In the genomic region with DNA sequence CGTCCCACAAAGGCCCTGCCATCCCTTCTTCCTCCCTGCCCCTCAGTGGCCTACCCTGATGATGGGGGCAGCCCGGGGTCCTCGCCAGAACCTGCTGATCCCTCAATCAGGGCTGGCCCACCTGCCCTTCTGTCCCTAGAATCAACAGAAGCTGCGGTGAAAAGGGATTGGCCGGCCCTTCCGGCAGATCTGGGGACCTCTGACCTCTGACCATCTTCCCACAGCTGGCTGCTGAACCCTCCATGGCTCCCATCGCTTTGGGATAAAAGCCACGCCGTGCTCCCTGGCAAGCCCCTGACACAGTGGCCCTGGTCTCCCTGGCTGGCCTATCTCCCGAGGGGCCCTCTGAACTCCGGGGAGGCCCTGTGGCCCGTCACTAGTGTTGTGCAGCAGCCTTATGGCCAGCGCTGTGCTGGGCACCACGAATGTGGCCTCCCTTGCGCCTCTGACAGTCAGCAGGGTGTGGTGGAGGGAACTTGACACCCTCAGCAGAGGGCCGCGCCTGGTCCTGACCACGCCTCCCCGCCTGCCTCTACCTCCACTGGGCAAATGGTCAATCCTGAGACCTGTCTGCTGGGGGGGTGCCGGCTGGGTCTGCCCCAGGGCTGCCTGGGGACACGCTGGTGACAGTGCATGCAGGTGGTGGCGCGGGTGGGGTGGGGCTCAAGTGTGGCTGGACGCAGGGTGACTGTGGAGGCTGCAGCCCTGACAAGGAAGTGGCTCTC, we compare ENCODE assay signal across 15 cellular contexts. TPM values are rescaled to one million over a fixed set of nuclear protein-coding genes. Genes with fewer than 3 reads are reported as not detected.
DNase-seq lines count a peak whose midpoint lies in the region; ATAC-seq, FAIRE-seq and TF ChIP-seq lines count a peak whose summit lies in the region.
"Had no signal": no experiment of that assay in that cellular context is flagged by ENCODE, and none has a peak within 500 bp of the region (broad histone marks: within the 10 kb centered on the region; RNA-seq: fewer than 3 reads in every experiment).

No MANE protein-coding gene starts in this region.

- in situ Hi-C loops in HepG2 (cut with HindIII; ENCODE audit: extremely low pct_ligation_motif_present, low pct_unique_long_range_greater_than_20kb), result no loop called here

- H2BK15ac ChIP-seq in neuronal stem cell (ENCODE audit: low read length), result peak overlapping the region; percentile 24

- H3K4me2 ChIP-seq in HepG2 (ENCODE audit: low read depth, low read length) (no peak overlapping the region), neuronal stem cell (ENCODE audit: insufficient read depth, low read length, poor library complexity, severe bottlenecking) (no peak overlapping the region)

- peak overlapping the region; percentile 78 for H3K23ac ChIP-seq in neuronal stem cell (ENCODE audit: low read depth, low read length, poor library complexity)

- TF ChIP-seq POLR2A in HepG2 (IDR thresholded peaks at IDR 0.05; ENCODE audit: insufficient read depth in 1 of 2, low read depth in 2 of 2, low read length in 2 of 2), result no peak
- no peak for TF ChIP-seq POLR2A in right lobe of liver (IDR thresholded peaks at IDR 0.05)
- no peak for TF ChIP-seq POLR2A in body of pancreas (IDR thresholded peaks at IDR 0.05)

- H2AK5ac ChIP-seq in neuronal stem cell (ENCODE audit: low read depth, low read length), result peak overlapping the region; percentile 51

- H3K27me3 ChIP-seq in HepG2 (ENCODE audit: control insufficient read depth in 1 of 2, insufficient read depth in 2 of 2, low read length in 2 of 2) (peaks cover 13 to 32% of the 10 kb centered on the region in 2 experiments; a peak in 4 of 5 replicates), right lobe of liver (no peaks in the 10 kb centered on the region), body of pancreas (no peaks in the 10 kb centered on the region), neuronal stem cell (ENCODE audit: control insufficient read depth in 3 of 3, insufficient read depth in 3 of 3, low read depth in 1 of 3, low read length in 3 of 3) (peaks cover 0 to 65% (median 0%) of the 10 kb centered on the region in 3 experiments)

- no peak for TF ChIP-seq RAD21 in HepG2 (CRISPR knock-in tag; IDR thresholded peaks at IDR 0.05)

- H3K79me2 ChIP-seq in HepG2 (ENCODE audit: insufficient read depth, low read length), result no peaks in the 10 kb centered on the region

- H2BK5ac ChIP-seq in neuronal stem cell (ENCODE audit: low read length), result no peak overlapping the region

- CTCF ChIA-PET in HepG2 (lab: Yijun Ruan, JAX; ENCODE audit: low intra/inter-chr PET ratio, low total read pairs), result no interaction called here

- H2AFZ ChIP-seq in HepG2 (ENCODE audit: low read length) (no peak overlapping the region), neuronal stem cell (ENCODE audit: low read length) (no peak overlapping the region)

- no peak overlapping the region for H4K8ac ChIP-seq in neuronal stem cell (ENCODE audit: low read depth, low read length)

- BruUV-seq in HepG2 (replicated peaks; lab: Mats Ljungman, UMichigan), result no TSS peak

- no peak for ATAC-seq in HepG2
- ATAC-seq in right lobe of liver, result no peak
- peak; percentile 19 for ATAC-seq in body of pancreas
- ATAC-seq in HG02884 (IDR thresholded peaks at IDR 0.05; ENCODE audit: unreplicated experiment), result no peak

- H3K4me3 ChIP-seq in HepG2 (replicated peaks in 1 of 3; ENCODE audit: insufficient read depth in 1 of 3, low read depth in 2 of 3, low read length in 3 of 3), result no peak overlapping the region
- no peak overlapping the region for H3K4me3 ChIP-seq in right lobe of liver
- H3K4me3 ChIP-seq in body of pancreas, result no peak overlapping the region
- no peak overlapping the region for H3K4me3 ChIP-seq in neuronal stem cell (ENCODE audit: low read length in 2 of 2)

- peak overlapping the region; percentile 75 for H3K18ac ChIP-seq in neuronal stem cell (ENCODE audit: low read length)

- H3K4me1 ChIP-seq in HepG2 (ENCODE audit: insufficient read depth, low read length) (peaks cover 55% of the 10 kb centered on the region), right lobe of liver (no peaks in the 10 kb centered on the region), body of pancreas (no peaks in the 10 kb centered on the region), neuronal stem cell (ENCODE audit: control insufficient read depth in 2 of 2, insufficient read depth in 1 of 2, low read depth in 1 of 2, low read length in 2 of 2) (peaks cover 0 to 17% of the 10 kb centered on the region in 2 donors)

- no peak overlapping the region for H3K9ac ChIP-seq in HepG2 (ENCODE audit: insufficient read depth, low read depth, low read length)
- H3K9ac ChIP-seq in neuronal stem cell (ENCODE audit: low read depth, low read length, poor library complexity), result peak overlapping the region; percentile 12

- no peak for FAIRE-seq in HepG2 (lab: Jason Lieb, UNC)
- FAIRE-seq: GM19239 had no signal

- TF ChIP-seq CTCF in HepG2 (CRISPR knock-in tag; IDR thresholded peaks at IDR 0.05) (no peak), right lobe of liver (IDR thresholded peaks at IDR 0.05) (no peak), body of pancreas (IDR thresholded peaks at IDR 0.05) (no peak)

- no peaks in the 10 kb centered on the region for H3K9me3 ChIP-seq in HepG2 (ENCODE audit: low read length)
- no peaks in the 10 kb centered on the region for H3K9me3 ChIP-seq in right lobe of liver
- no peaks in the 10 kb centered on the region for H3K9me3 ChIP-seq in body of pancreas
- no peaks in the 10 kb centered on the region for H3K9me3 ChIP-seq in neuronal stem cell (replicated peaks in 1 of 2; ENCODE audit: control insufficient read depth in 2 of 2, insufficient read depth in 1 of 2, low read depth in 1 of 2, low read length in 2 of 2)

- H4K20me1 ChIP-seq in HepG2 (ENCODE audit: insufficient read depth, low read length), result no peaks in the 10 kb centered on the region

- intact Hi-C loops in HepG2 (cut with micrococcal nuclease; ENCODE audit: unreplicated experiment) (no loop called here), right lobe of liver (cut with DNase I) (no loop called here), body of pancreas (cut with DNase I) (no loop called here)

- peak overlapping the region; percentile 82 for H2BK12ac ChIP-seq in neuronal stem cell (ENCODE audit: low read length)

- H3K27ac ChIP-seq in HepG2 (ENCODE audit: extremely low read length, insufficient read depth, low read length), result no peak overlapping the region
- no peak overlapping the region for H3K27ac ChIP-seq in right lobe of liver
- H3K27ac ChIP-seq in body of pancreas, result no peak overlapping the region
- H3K27ac ChIP-seq in neuronal stem cell (replicated peaks; ENCODE audit: low read length), result no peak overlapping the region
- H3K27ac ChIP-seq: 22Rv1 had no signal

- no CpG with 5 or more reads among the region's 24 CpGs for WGBS in HepG2 (ENCODE audit: low lambda C conversion rate)
- 100% methylated on average over 3 of the region's 24 CpGs for WGBS in right lobe of liver (ENCODE audit: insufficient coverage, low coverage, low lambda C conversion rate, missing lambda C conversion rate)
- WGBS in body of pancreas, 2 donors, result 86 to 93% methylated on average over 11 to 16 of the region's 24 CpGs
- no CpG with 5 or more reads among the region's 24 CpGs for WGBS in neuronal stem cell (ENCODE audit: extremely low coverage in 2 of 2, insufficient read length in 2 of 2, insufficient replicate concordance in 1 of 2), 2 donors

- TF ChIP-seq EP300 in HepG2 (IDR thresholded peaks at IDR 0.05; ENCODE audit: low read depth in 2 of 2, low read length in 2 of 2) (no peak), HepG2 (CRISPR knock-in tag; IDR thresholded peaks at IDR 0.05; ENCODE audit: borderline replicate concordance) (no peak)

- H3K4ac ChIP-seq in neuronal stem cell (ENCODE audit: low read length), result no peak overlapping the region

- POLR2A ChIA-PET in HepG2 (lab: Yijun Ruan, JAX), result no interaction called here

- H3K36me3 ChIP-seq in HepG2 (replicated peaks in 1 of 2; ENCODE audit: control insufficient read depth in 1 of 2, insufficient read depth in 2 of 2, low read length in 2 of 2) (no peaks in the 10 kb centered on the region), right lobe of liver (no peaks in the 10 kb centered on the region), body of pancreas (replicated peaks in 1 of 2; ENCODE audit: insufficient read depth in 1 of 2, low read depth in 2 of 2) (no peaks in the 10 kb centered on the region), neuronal stem cell (replicated peaks in 1 of 2; ENCODE audit: control insufficient read depth in 2 of 2, insufficient read depth in 2 of 2, low read length in 2 of 2) (peaks cover 0 to 9% of the 10 kb centered on the region in 2 donors)

- H4K91ac ChIP-seq in neuronal stem cell (ENCODE audit: low read depth, low read length, poor library complexity), result no peak overlapping the region

- no peak for DNase-seq in HepG2 (ENCODE audit: low spot score)
- DNase-seq in right lobe of liver, result no peak
- no peak for DNase-seq in body of pancreas
- DNase-seq in neuronal stem cell (ENCODE audit: low spot score), result no peak
- DNase-seq in HuH-7 (ENCODE audit: low spot score), result no peak
- no peak for DNase-seq in glomerular visceral epithelial cell (ENCODE audit: extremely low spot score)
- no peak for DNase-seq in stimulated activated naive CD4-positive, alpha-beta T cell (lab: John Stamatoyannopoulos, UW)
- DNase-seq: CD4-positive, CD25-positive, alpha-beta regulatory T cell; DMS53; GF-D8; Kasumi-1; KBM-7 had no signal

- no peak overlapping the region for H2BK120ac ChIP-seq in neuronal stem cell (ENCODE audit: low read depth, low read length)

- peak overlapping the region; percentile 94 for H3K14ac ChIP-seq in neuronal stem cell (ENCODE audit: low read length)

- H3K79me1 ChIP-seq in neuronal stem cell (ENCODE audit: low read depth, low read length), result no peaks in the 10 kb centered on the region

RNA-seq across cellular contexts. Expression of a gene that starts 58.0 kb away (rescaled TPM):
- total RNA-seq in HepG2 (2016; rRNA removed; fragmentation: Illumina TruSeq; extraction: Trizol), result 34.1 and 38.1 TPM in 2 replicates
- 6.3 and 6.6 TPM in 2 replicates for total RNA-seq in HepG2 (2016; cell fraction: cytosol; rRNA removed; fragmentation: Illumina TruSeq; extraction: Trizol; ENCODE audit: low read depth)
- total RNA-seq in HepG2 (2016; cell fraction: insoluble cytoplasmic fraction; rRNA removed; fragmentation: Illumina TruSeq; extraction: Trizol), result 28.8 and 39.8 TPM in 2 replicates
- total RNA-seq in HepG2 (2016; cell fraction: membrane; rRNA removed; fragmentation: Illumina TruSeq; extraction: Trizol), result 16.2 and 19.8 TPM in 2 replicates
- 17.4 and 21.4 TPM in 2 replicates for total RNA-seq in HepG2 (2016; cell fraction: nucleus; rRNA removed; fragmentation: Illumina TruSeq; extraction: Trizol)
- polyA plus RNA-seq in HepG2 (2011; rRNA removed), result 11.9 and 16.9 TPM in 2 replicates
- polyA plus RNA-seq in HepG2 (2011; cell fraction: cytosol; rRNA removed), result 9.1 and 12.7 TPM in 2 replicates
- polyA plus RNA-seq in HepG2 (2011; cell fraction: nucleus; rRNA removed), result 19.9 and 21.7 TPM in 2 replicates
- polyA plus RNA-seq in HepG2 (2012), result 16.6 and 24.0 TPM in 2 replicates
- polyA plus RNA-seq in HepG2 (2016; cell fraction: cytosol; fragmentation: Illumina TruSeq; extraction: Trizol; ENCODE audit: low read depth), result 3.3 and 3.4 TPM in 2 replicates
- polyA plus RNA-seq in HepG2 (2016; cell fraction: insoluble cytoplasmic fraction; fragmentation: Illumina TruSeq; extraction: Trizol; ENCODE audit: low read depth), result 31.2 and 38.2 TPM in 2 replicates
- 9.6 and 9.7 TPM in 2 replicates for polyA plus RNA-seq in HepG2 (2016; cell fraction: membrane; fragmentation: Illumina TruSeq; extraction: Trizol; ENCODE audit: low read depth)
- 32.8 and 35.2 TPM in 2 replicates for polyA plus RNA-seq in HepG2 (2016; cell fraction: nucleus; fragmentation: Illumina TruSeq; extraction: Trizol; ENCODE audit: insufficient read depth, low read depth)
- 43.9 and 71.0 TPM in 2 replicates for polyA minus RNA-seq in HepG2 (2011; rRNA and poly(A)+ RNA removed; ENCODE audit: low replicate concordance)
- 11.3 and 11.7 TPM in 2 replicates for polyA minus RNA-seq in HepG2 (2011; cell fraction: cytosol; rRNA and poly(A)+ RNA removed)
- polyA minus RNA-seq in HepG2 (2011; cell fraction: nucleus; rRNA and poly(A)+ RNA removed), result 6.5 and 7.7 TPM in 2 replicates
- 10 to 100 TPM; 18.6 to 43.5 (median 24.4) TPM for total RNA-seq in right lobe of liver
- 10 to 100 TPM; 21.0 to 25.1 TPM for total RNA-seq in body of pancreas
- polyA plus RNA-seq in neuronal stem cell (2013, experiment 1 of 2), result 35.3 TPM
- polyA plus RNA-seq in neuronal stem cell (2013, experiment 2 of 2), result 37.1 TPM
